In the genomic region with DNA sequence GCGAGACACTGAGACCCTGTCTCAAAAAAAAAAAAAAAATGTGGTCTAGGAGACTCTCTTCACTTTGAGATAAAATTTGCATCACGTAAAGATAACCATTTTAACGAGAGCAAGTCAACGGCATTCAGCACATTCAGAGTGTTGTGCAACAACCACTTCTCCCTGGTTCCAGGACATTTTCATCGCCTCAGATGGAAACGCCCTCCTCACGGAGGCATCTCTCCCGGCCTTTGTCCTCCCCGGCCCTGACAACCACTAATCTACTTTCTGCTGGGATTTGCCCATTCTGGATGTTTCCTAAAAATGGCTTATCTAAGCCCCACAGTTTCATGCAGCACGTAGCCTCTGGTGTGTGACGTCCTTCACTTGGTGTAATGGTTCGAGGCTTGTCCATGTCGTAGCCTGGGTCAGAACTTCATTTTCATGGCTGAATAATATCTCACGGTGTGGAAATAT, we compare ENCODE assay signal across 1 cellular context.
TF ChIP-seq lines count a peak whose summit lies in the region.

No MANE protein-coding gene starts in this region.

TF ChIP-seq in K562, 482 proteins besides CTCF, POLR2A, EP300 and RAD21 (continued from another document and continues in another):
- TF ChIP-seq, protein P1, sequence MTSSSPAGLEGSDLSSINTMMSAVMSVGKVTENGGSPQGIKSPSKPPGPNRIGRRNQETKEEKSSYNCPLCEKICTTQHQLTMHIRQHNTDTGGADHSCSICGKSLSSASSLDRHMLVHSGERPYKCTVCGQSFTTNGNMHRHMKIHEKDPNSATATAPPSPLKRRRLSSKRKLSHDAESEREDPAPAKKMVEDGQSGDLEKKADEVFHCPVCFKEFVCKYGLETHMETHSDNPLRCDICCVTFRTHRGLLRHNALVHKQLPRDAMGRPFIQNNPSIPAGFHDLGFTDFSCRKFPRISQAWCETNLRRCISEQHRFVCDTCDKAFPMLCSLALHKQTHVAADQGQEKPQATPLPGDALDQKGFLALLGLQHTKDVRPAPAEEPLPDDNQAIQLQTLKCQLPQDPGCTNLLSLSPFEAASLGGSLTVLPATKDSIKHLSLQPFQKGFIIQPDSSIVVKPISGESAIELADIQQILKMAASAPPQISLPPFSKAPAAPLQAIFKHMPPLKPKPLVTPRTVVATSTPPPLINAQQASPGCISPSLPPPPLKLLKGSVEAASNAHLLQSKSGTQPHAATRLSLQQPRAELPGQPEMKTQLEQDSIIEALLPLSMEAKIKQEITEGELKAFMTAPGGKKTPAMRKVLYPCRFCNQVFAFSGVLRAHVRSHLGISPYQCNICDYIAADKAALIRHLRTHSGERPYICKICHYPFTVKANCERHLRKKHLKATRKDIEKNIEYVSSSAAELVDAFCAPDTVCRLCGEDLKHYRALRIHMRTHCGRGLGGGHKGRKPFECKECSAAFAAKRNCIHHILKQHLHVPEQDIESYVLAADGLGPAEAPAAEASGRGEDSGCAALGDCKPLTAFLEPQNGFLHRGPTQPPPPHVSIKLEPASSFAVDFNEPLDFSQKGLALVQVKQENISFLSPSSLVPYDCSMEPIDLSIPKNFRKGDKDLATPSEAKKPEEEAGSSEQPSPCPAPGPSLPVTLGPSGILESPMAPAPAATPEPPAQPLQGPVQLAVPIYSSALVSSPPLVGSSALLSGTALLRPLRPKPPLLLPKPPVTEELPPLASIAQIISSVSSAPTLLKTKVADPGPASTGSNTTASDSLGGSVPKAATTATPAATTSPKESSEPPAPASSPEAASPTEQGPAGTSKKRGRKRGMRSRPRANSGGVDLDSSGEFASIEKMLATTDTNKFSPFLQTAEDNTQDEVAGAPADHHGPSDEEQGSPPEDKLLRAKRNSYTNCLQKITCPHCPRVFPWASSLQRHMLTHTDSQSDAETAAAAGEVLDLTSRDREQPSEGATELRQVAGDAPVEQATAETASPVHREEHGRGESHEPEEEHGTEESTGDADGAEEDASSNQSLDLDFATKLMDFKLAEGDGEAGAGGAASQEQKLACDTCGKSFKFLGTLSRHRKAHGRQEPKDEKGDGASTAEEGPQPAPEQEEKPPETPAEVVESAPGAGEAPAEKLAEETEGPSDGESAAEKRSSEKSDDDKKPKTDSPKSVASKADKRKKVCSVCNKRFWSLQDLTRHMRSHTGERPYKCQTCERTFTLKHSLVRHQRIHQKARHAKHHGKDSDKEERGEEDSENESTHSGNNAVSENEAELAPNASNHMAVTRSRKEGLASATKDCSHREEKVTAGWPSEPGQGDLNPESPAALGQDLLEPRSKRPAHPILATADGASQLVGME (CRISPR knock-in tag; IDR thresholded peaks at IDR 0.05): no peak
- TF ChIP-seq SMAD4 (CRISPR knock-in tag; conservative IDR thresholded peaks at IDR 0.05) (peak; percentile 61; the same call in 1 of the 2 replicates), NBN (IDR thresholded peaks at IDR 0.05; ENCODE audit: low read depth) (peak; percentile 64; the same call in 1 of the 2 replicates), MEF2A (IDR thresholded peaks at IDR 0.05; ENCODE audit: control insufficient read depth, low read depth, low read length) (no peak), EGR1 (conservative IDR thresholded peaks at IDR 0.05) (no peak), PHB (CRISPR knock-in tag; IDR thresholded peaks at IDR 0.05) (no peak), HDAC8 (tag; IDR thresholded peaks at IDR 0.05) (no peak), TBL1XR1 (IDR thresholded peaks at IDR 0.05; ENCODE audit: low read length in 2 of 2) (peak in 1 of 2 experiments; percentile 30; a peak in 2 of 4 replicates), RB1 (IDR thresholded peaks at IDR 0.05; ENCODE audit: low read depth) (no peak), NRF1 (conservative IDR thresholded peaks at IDR 0.05 in 1 of 2, IDR thresholded peaks at IDR 0.05 in 1 of 2) (no peak), MCM7 (IDR thresholded peaks at IDR 0.05) (no peak), ZNF384 (IDR thresholded peaks at IDR 0.05; ENCODE audit: low read depth, low read length) (0 out of 2 replicates have a peak, but pooled peaks have one; percentile 21), ZNF778 (CRISPR knock-in tag; IDR thresholded peaks at IDR 0.05) (no peak), ETS2 (tag; IDR thresholded peaks at IDR 0.05; ENCODE audit: borderline replicate concordance, poor library complexity, severe bottlenecking) (no peak), PYGO2 (tag; IDR thresholded peaks at IDR 0.05) (0 out of 2 replicates have a peak, but pooled peaks have one; percentile 13), ETV1 (tag; conservative IDR thresholded peaks at IDR 0.05; ENCODE audit: low read depth) (no peak), ATF7 (IDR thresholded peaks at IDR 0.05) (peak; percentile 69; the same call in 1 of the 2 replicates), NCOA1 (IDR thresholded peaks at IDR 0.05; ENCODE audit: low read depth) (no peak), KLF10 (CRISPR knock-in tag; IDR thresholded peaks at IDR 0.05) (no peak), ZSCAN29 (IDR thresholded peaks at IDR 0.05) (no peak), ZNF436 (CRISPR knock-in tag; IDR thresholded peaks at IDR 0.05) (no peak), NR2C1 (IDR thresholded peaks at IDR 0.05) (no peak), NR2C1 (tag; IDR thresholded peaks at IDR 0.05) (no peak), CBX3 (IDR thresholded peaks at IDR 0.05; ENCODE audit: borderline replicate concordance in 1 of 2, low read length in 2 of 2) (no peak), RNF2 (IDR thresholded peaks at IDR 0.05) (no peak)
- TF ChIP-seq, protein P2, sequence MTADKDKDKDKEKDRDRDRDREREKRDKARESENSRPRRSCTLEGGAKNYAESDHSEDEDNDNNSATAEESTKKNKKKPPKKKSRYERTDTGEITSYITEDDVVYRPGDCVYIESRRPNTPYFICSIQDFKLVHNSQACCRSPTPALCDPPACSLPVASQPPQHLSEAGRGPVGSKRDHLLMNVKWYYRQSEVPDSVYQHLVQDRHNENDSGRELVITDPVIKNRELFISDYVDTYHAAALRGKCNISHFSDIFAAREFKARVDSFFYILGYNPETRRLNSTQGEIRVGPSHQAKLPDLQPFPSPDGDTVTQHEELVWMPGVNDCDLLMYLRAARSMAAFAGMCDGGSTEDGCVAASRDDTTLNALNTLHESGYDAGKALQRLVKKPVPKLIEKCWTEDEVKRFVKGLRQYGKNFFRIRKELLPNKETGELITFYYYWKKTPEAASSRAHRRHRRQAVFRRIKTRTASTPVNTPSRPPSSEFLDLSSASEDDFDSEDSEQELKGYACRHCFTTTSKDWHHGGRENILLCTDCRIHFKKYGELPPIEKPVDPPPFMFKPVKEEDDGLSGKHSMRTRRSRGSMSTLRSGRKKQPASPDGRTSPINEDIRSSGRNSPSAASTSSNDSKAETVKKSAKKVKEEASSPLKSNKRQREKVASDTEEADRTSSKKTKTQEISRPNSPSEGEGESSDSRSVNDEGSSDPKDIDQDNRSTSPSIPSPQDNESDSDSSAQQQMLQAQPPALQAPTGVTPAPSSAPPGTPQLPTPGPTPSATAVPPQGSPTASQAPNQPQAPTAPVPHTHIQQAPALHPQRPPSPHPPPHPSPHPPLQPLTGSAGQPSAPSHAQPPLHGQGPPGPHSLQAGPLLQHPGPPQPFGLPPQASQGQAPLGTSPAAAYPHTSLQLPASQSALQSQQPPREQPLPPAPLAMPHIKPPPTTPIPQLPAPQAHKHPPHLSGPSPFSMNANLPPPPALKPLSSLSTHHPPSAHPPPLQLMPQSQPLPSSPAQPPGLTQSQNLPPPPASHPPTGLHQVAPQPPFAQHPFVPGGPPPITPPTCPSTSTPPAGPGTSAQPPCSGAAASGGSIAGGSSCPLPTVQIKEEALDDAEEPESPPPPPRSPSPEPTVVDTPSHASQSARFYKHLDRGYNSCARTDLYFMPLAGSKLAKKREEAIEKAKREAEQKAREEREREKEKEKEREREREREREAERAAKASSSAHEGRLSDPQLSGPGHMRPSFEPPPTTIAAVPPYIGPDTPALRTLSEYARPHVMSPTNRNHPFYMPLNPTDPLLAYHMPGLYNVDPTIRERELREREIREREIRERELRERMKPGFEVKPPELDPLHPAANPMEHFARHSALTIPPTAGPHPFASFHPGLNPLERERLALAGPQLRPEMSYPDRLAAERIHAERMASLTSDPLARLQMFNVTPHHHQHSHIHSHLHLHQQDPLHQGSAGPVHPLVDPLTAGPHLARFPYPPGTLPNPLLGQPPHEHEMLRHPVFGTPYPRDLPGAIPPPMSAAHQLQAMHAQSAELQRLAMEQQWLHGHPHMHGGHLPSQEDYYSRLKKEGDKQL (CRISPR knock-in tag; IDR thresholded peaks at IDR 0.05; ENCODE audit: borderline replicate concordance): no peak
- TF ChIP-seq, protein P3, sequence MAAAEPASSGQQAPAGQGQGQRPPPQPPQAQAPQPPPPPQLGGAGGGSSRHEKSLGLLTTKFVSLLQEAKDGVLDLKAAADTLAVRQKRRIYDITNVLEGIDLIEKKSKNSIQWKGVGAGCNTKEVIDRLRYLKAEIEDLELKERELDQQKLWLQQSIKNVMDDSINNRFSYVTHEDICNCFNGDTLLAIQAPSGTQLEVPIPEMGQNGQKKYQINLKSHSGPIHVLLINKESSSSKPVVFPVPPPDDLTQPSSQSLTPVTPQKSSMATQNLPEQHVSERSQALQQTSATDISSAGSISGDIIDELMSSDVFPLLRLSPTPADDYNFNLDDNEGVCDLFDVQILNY (CRISPR knock-in tag; IDR thresholded peaks at IDR 0.05): no peak
- TF ChIP-seq, protein P4, sequence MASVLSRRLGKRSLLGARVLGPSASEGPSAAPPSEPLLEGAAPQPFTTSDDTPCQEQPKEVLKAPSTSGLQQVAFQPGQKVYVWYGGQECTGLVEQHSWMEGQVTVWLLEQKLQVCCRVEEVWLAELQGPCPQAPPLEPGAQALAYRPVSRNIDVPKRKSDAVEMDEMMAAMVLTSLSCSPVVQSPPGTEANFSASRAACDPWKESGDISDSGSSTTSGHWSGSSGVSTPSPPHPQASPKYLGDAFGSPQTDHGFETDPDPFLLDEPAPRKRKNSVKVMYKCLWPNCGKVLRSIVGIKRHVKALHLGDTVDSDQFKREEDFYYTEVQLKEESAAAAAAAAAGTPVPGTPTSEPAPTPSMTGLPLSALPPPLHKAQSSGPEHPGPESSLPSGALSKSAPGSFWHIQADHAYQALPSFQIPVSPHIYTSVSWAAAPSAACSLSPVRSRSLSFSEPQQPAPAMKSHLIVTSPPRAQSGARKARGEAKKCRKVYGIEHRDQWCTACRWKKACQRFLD (CRISPR knock-in tag; IDR thresholded peaks at IDR 0.05): no peak
- TF ChIP-seq, protein P5, sequence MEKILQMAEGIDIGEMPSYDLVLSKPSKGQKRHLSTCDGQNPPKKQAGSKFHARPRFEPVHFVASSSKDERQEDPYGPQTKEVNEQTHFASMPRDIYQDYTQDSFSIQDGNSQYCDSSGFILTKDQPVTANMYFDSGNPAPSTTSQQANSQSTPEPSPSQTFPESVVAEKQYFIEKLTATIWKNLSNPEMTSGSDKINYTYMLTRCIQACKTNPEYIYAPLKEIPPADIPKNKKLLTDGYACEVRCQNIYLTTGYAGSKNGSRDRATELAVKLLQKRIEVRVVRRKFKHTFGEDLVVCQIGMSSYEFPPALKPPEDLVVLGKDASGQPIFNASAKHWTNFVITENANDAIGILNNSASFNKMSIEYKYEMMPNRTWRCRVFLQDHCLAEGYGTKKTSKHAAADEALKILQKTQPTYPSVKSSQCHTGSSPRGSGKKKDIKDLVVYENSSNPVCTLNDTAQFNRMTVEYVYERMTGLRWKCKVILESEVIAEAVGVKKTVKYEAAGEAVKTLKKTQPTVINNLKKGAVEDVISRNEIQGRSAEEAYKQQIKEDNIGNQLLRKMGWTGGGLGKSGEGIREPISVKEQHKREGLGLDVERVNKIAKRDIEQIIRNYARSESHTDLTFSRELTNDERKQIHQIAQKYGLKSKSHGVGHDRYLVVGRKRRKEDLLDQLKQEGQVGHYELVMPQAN (IDR thresholded peaks at IDR 0.05; ENCODE audit: borderline replicate concordance): 0 out of 2 replicates have a peak, but pooled peaks have one; percentile 11
- TF ChIP-seq, protein P6, sequence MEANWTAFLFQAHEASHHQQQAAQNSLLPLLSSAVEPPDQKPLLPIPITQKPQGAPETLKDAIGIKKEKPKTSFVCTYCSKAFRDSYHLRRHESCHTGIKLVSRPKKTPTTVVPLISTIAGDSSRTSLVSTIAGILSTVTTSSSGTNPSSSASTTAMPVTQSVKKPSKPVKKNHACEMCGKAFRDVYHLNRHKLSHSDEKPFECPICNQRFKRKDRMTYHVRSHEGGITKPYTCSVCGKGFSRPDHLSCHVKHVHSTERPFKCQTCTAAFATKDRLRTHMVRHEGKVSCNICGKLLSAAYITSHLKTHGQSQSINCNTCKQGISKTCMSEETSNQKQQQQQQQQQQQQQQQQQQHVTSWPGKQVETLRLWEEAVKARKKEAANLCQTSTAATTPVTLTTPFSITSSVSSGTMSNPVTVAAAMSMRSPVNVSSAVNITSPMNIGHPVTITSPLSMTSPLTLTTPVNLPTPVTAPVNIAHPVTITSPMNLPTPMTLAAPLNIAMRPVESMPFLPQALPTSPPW (CRISPR knock-in tag; IDR thresholded peaks at IDR 0.05): 0 out of 2 replicates have a peak, but pooled peaks have one; percentile 29
- TF ChIP-seq, protein P7, sequence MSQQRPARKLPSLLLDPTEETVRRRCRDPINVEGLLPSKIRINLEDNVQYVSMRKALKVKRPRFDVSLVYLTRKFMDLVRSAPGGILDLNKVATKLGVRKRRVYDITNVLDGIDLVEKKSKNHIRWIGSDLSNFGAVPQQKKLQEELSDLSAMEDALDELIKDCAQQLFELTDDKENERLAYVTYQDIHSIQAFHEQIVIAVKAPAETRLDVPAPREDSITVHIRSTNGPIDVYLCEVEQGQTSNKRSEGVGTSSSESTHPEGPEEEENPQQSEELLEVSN (IDR thresholded peaks at IDR 0.05; ENCODE audit: borderline replicate concordance in 1 of 2, extremely low read depth in 1 of 2, insufficient read depth in 1 of 2, insufficient read length in 1 of 2, low read depth in 1 of 2, low read length in 1 of 2, poor library complexity in 1 of 2, severe bottlenecking in 1 of 2): no peak
- TF ChIP-seq, protein P8, sequence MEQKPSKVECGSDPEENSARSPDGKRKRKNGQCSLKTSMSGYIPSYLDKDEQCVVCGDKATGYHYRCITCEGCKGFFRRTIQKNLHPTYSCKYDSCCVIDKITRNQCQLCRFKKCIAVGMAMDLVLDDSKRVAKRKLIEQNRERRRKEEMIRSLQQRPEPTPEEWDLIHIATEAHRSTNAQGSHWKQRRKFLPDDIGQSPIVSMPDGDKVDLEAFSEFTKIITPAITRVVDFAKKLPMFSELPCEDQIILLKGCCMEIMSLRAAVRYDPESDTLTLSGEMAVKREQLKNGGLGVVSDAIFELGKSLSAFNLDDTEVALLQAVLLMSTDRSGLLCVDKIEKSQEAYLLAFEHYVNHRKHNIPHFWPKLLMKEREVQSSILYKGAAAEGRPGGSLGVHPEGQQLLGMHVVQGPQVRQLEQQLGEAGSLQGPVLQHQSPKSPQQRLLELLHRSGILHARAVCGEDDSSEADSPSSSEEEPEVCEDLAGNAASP (IDR thresholded peaks at IDR 0.05): no peak
- TF ChIP-seq, protein P9, sequence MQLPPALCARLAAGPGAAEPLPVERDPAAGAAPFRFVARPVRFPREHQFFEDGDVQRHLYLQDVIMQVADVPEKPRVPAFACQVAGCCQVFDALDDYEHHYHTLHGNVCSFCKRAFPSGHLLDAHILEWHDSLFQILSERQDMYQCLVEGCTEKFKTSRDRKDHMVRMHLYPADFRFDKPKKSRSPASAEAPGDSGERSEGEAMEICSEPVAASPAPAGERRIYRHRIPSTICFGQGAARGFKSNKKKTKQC (CRISPR knock-in tag; IDR thresholded peaks at IDR 0.05): no peak
- TF ChIP-seq, protein P10, sequence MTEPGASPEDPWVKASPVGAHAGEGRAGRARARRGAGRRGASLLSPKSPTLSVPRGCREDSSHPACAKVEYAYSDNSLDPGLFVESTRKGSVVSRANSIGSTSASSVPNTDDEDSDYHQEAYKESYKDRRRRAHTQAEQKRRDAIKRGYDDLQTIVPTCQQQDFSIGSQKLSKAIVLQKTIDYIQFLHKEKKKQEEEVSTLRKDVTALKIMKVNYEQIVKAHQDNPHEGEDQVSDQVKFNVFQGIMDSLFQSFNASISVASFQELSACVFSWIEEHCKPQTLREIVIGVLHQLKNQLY (CRISPR knock-in tag; conservative IDR thresholded peaks at IDR 0.05): no peak
